Comparison of ENCODE assay signal across 12 cellular contexts in the genomic region with DNA sequence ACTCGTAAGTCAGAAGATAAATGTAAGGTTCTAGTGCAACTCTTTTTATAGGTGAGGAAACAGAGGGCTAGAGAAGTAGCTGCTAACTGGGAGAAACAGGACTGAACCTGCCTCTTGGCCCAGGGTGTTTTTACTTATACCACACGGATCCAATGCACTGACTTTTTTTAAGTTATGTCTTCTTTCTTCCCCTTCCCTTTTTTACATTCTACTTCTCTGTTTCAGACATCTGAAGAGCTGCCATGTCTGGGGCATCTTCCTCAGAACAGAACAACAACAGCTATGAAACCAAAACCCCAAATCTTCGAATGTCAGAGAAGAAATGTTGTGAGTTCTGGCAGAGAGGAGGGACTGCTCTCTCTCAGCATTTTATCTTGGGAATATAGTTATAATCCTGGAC. TPM values are rescaled to one million over a fixed set of nuclear protein-coding genes. Genes with fewer than 3 reads are reported as not detected.
DNase-seq lines count a peak whose midpoint lies in the region; ATAC-seq, FAIRE-seq and TF ChIP-seq lines count a peak whose summit lies in the region.
"Had no signal": no experiment of that assay in that cellular context is flagged by ENCODE, and none has a peak within 500 bp of the region (broad histone marks: within the 10 kb centered on the region; RNA-seq: fewer than 3 reads in every experiment).

No MANE protein-coding gene starts in this region.

- H3K9me3 ChIP-seq in heart left ventricle (no peaks in the 10 kb centered on the region), mucosa of stomach (ENCODE audit: control insufficient read depth, low read length) (no peaks in the 10 kb centered on the region), transverse colon (no peaks in the 10 kb centered on the region)
- H3K9me3 ChIP-seq: right lobe of liver, SJCRH30 had no signal

- TF ChIP-seq CTCF in heart left ventricle (IDR thresholded peaks at IDR 0.05) (no peak), transverse colon (IDR thresholded peaks at IDR 0.05) (no peak)

- no peaks in the 10 kb centered on the region for H3K9me3 Mint-ChIP-seq in activated T-helper 1 cell treated with anti-CD3 and anti-CD28 coated beads, Interleukin-12 subunit alpha, Interleukin-12 subunit beta, Interleukin-2, Interleukin-4 antibody, amounts not matched to agents 30 ng/mL and 10 ng/mL and 1 ng/mL, durations not matched to agents 14 hours and 24 hours and 36 hours
- H3K9me3 Mint-ChIP-seq: activated CD4-positive, alpha-beta memory T cell treated with anti-CD3 and anti-CD28 coated beads for 36 hours had no signal

- peaks cover 45% of the 10 kb centered on the region for H3K4me1 Mint-ChIP-seq in activated T-helper 1 cell treated with anti-CD3 and anti-CD28 coated beads, Interleukin-12 subunit alpha, Interleukin-12 subunit beta, Interleukin-2, Interleukin-4 antibody, amounts not matched to agents 30 ng/mL and 10 ng/mL and 1 ng/mL, durations not matched to agents 14 hours and 24 hours and 36 hours (ENCODE audit: low read depth)

- DNase-seq in heart left ventricle, result no peak
- no peak for DNase-seq in Right ventricle myocardium superior
- no peak for DNase-seq in activated T-helper 1 cell treated with anti-CD3 and anti-CD28 coated beads, Interleukin-12 subunit alpha, Interleukin-12 subunit beta, Interleukin-2, Interleukin-4 antibody, amounts not matched to agents 30 ng/mL and 10 ng/mL and 1 ng/mL, durations not matched to agents 14 hours and 24 hours and 36 hours (ENCODE audit: low spot score)
- no peak for DNase-seq in transverse colon
- no peak for DNase-seq in HTR-8/SVneo (ENCODE audit: insufficient read length, low spot score)
- DNase-seq: activated CD4-positive, alpha-beta memory T cell treated with anti-CD3 and anti-CD28 coated beads for 36 hours; right lobe of liver; SJCRH30 had no signal

- H3K4me3 Mint-ChIP-seq in activated T-helper 1 cell treated with anti-CD3 and anti-CD28 coated beads, Interleukin-12 subunit alpha, Interleukin-12 subunit beta, Interleukin-2, Interleukin-4 antibody, amounts not matched to agents 30 ng/mL and 10 ng/mL and 1 ng/mL, durations not matched to agents 14 hours and 24 hours and 36 hours, result peak overlapping the region; percentile 100

- no peak for TF ChIP-seq POLR2A in heart left ventricle (IDR thresholded peaks at IDR 0.05)
- TF ChIP-seq POLR2A in transverse colon (IDR thresholded peaks at IDR 0.05), result no peak

- in situ Hi-C loops in transverse colon (cut with MboI; ENCODE audit: low pct_ligation_motif_present in 1 of 4, low pct_unique_long_range_greater_than_20kb in 1 of 4, low sequenced_read_pairs in 3 of 4), result no loop called here

- H3K27ac Mint-ChIP-seq in activated T-helper 1 cell treated with anti-CD3 and anti-CD28 coated beads, Interleukin-12 subunit alpha, Interleukin-12 subunit beta, Interleukin-2, Interleukin-4 antibody, amounts not matched to agents 30 ng/mL and 10 ng/mL and 1 ng/mL, durations not matched to agents 14 hours and 24 hours and 36 hours, result no peak overlapping the region
- H3K27ac Mint-ChIP-seq: activated CD4-positive, alpha-beta memory T cell treated with anti-CD3 and anti-CD28 coated beads for 36 hours had no signal

- WGBS in heart left ventricle, 4 donors, result 54 to 62% (median 55%) methylated on average over 3 of the region's 3 CpGs
- 44 to 47% methylated on average over 3 of the region's 3 CpGs for WGBS in transverse colon (ENCODE audit: low coverage in 1 of 2), 2 donors

- peak overlapping the region in 11 of 12 donors; percentile 78 to 97 (median 93) for H3K27ac ChIP-seq in heart left ventricle
- H3K27ac ChIP-seq in transverse colon, result peak overlapping the region; percentile 92 to 96 (median 92)
- H3K27ac ChIP-seq: right lobe of liver, SJCRH30 had no signal

- peak overlapping the region in 7 of 12 donors; percentile 8 to 81 (median 61) for H3K4me3 ChIP-seq in heart left ventricle
- H3K4me3 ChIP-seq in mucosa of stomach (ENCODE audit: low read length), result no peak overlapping the region
- peak overlapping the region in 1 of 4 donors; percentile 66 for H3K4me3 ChIP-seq in transverse colon
- H3K4me3 ChIP-seq: right lobe of liver, SJCRH30 had no signal

- H3K9ac ChIP-seq in mucosa of stomach (ENCODE audit: low read length), result peak overlapping the region; percentile 0

- ATAC-seq in heart left ventricle (no peak), Right ventricle myocardium superior (ENCODE audit: poor library complexity) (no peak), HG03521 (IDR thresholded peaks at IDR 0.05; ENCODE audit: unreplicated experiment) (no peak), GM21619 (IDR thresholded peaks at IDR 0.05; ENCODE audit: unreplicated experiment) (no peak)
- ATAC-seq: right lobe of liver had no signal

- intact Hi-C loops in heart left ventricle (cut with DNase I), result loop anchor here in 1 of 10 donors (10.0 kb wide), 1 partner anchor 260 kb away; no protein-coding TSS in a partner anchor
- intact Hi-C loops in Right ventricle myocardium superior (cut with DNase I), result no loop called here
- intact Hi-C loops in activated T-helper 1 cell treated with anti-CD3 and anti-CD28 coated beads, Interleukin-12 subunit alpha, Interleukin-12 subunit beta, Interleukin-2, Interleukin-4 antibody, amounts not matched to agents 30 ng/mL and 10 ng/mL and 1 ng/mL, durations not matched to agents 14 hours and 24 hours and 36 hours (cut with micrococcal nuclease), result loop anchor here (5.0 to 10.0 kb wide), 4 partner anchors 283 to 698 kb away; a partner anchor contains a TSS
- intact Hi-C loops in transverse colon (cut with DNase I; ENCODE audit: low total_unique reads), result no loop called here

- peaks cover 8% of the 10 kb centered on the region for H3K36me3 Mint-ChIP-seq in activated T-helper 1 cell treated with anti-CD3 and anti-CD28 coated beads, Interleukin-12 subunit alpha, Interleukin-12 subunit beta, Interleukin-2, Interleukin-4 antibody, amounts not matched to agents 30 ng/mL and 10 ng/mL and 1 ng/mL, durations not matched to agents 14 hours and 24 hours and 36 hours (ENCODE audit: low read depth)
- H3K36me3 Mint-ChIP-seq: activated CD4-positive, alpha-beta memory T cell treated with anti-CD3 and anti-CD28 coated beads for 36 hours had no signal

- no peak for TF ChIP-seq EP300 in transverse colon (IDR thresholded peaks at IDR 0.05; ENCODE audit: low read depth)

- H3K4me1 ChIP-seq in heart left ventricle, result peaks cover 0 to 81% (median 34%) of the 10 kb centered on the region in 12 donors
- H3K4me1 ChIP-seq in mucosa of stomach (ENCODE audit: control insufficient read depth, insufficient read depth, low read length), result peaks cover 36% of the 10 kb centered on the region
- peaks cover 5 to 63% (median 32%) of the 10 kb centered on the region in 4 donors for H3K4me1 ChIP-seq in transverse colon
- H3K4me1 ChIP-seq: SJCRH30 had no signal

- FAIRE-seq in HTR-8/SVneo (lab: Jason Lieb, UNC), result no peak

- no peaks in the 10 kb centered on the region for H3K27me3 ChIP-seq in heart left ventricle
- no peaks in the 10 kb centered on the region for H3K27me3 ChIP-seq in mucosa of stomach (ENCODE audit: control insufficient read depth, insufficient read depth, low read length)
- no peaks in the 10 kb centered on the region for H3K27me3 ChIP-seq in transverse colon
- H3K27me3 ChIP-seq: right lobe of liver, SJCRH30 had no signal

- H3K36me3 ChIP-seq in heart left ventricle (peaks cover 0 to 7% (median under 1%) of the 10 kb centered on the region in 9 donors), mucosa of stomach (ENCODE audit: control insufficient read depth, insufficient read depth, low read length) (no peaks in the 10 kb centered on the region), transverse colon (peaks cover 0 to 6% (median 3%) of the 10 kb centered on the region in 4 donors)
- H3K36me3 ChIP-seq: right lobe of liver, SJCRH30 had no signal

- peaks cover 5% of the 10 kb centered on the region for H3K27me3 Mint-ChIP-seq in activated T-helper 1 cell treated with anti-CD3 and anti-CD28 coated beads, Interleukin-12 subunit alpha, Interleukin-12 subunit beta, Interleukin-2, Interleukin-4 antibody, amounts not matched to agents 30 ng/mL and 10 ng/mL and 1 ng/mL, durations not matched to agents 14 hours and 24 hours and 36 hours (ENCODE audit: insufficient read depth)
- H3K27me3 Mint-ChIP-seq: activated CD4-positive, alpha-beta memory T cell treated with anti-CD3 and anti-CD28 coated beads for 36 hours had no signal

RNA-seq across cellular contexts. Expression of a gene that starts 1.4 kb away (rescaled TPM):
- 100 to 1,000 TPM in 3 of 9 donors, 10 to 100 TPM in 6; 34.2 to 130 (median 64.0) TPM for total RNA-seq in heart left ventricle
- polyA plus RNA-seq in heart left ventricle, result 10 to 100 TPM; 16.0 to 45.7 TPM
- 77.9 TPM for total RNA-seq in Right ventricle myocardium superior
- total RNA-seq in activated T-helper 1 cell treated with anti-CD3 and anti-CD28 coated beads, Interleukin-12 subunit alpha, Interleukin-12 subunit beta, Interleukin-2, Interleukin-4 antibody, amounts not matched to agents 30 ng/mL and 10 ng/mL and 1 ng/mL, durations not matched to agents 14 hours and 24 hours and 36 hours, result 2.9 and 4.4 TPM in 2 replicates
- 100 to 1,000 TPM in 1 of 4 donors, 10 to 100 TPM in 3; 84.2 to 155 (median 91.1) TPM for total RNA-seq in transverse colon

RNA-seq across cellular contexts. Expression of a gene that starts 3.5 kb away (rescaled TPM):
- total RNA-seq in heart left ventricle (1 to 10 TPM; 3.9 to 7.4 (median 6.1) TPM), Right ventricle myocardium superior (4.0 TPM), transverse colon (10 to 100 TPM in 2 of 4 donors, 1 to 10 TPM in 2; 9.0 to 17.5 (median 12.0) TPM)
- polyA plus RNA-seq in heart left ventricle, result 1 to 10 TPM; 1.9 to 4.5 TPM
- total RNA-seq in activated T-helper 1 cell treated with anti-CD3 and anti-CD28 coated beads, Interleukin-12 subunit alpha, Interleukin-12 subunit beta, Interleukin-2, Interleukin-4 antibody, amounts not matched to agents 30 ng/mL and 10 ng/mL and 1 ng/mL, durations not matched to agents 14 hours and 24 hours and 36 hours, result 8.4 and 8.7 TPM in 2 replicates

RNA-seq across cellular contexts. Expression of a gene that starts 21.9 kb away (rescaled TPM):
- total RNA-seq in heart left ventricle (1 to 10 TPM in 3 of 9 donors, under 1 TPM in 6; 0.42 to 3.3 (median 0.85) TPM), Right ventricle myocardium superior (0.81 TPM), transverse colon (10 to 100 TPM; 25.7 to 41.2 (median 29.2) TPM)
- under 1 TPM; 0.08 to 0.28 TPM for polyA plus RNA-seq in heart left ventricle
- not detected in 2 replicates for total RNA-seq in activated T-helper 1 cell treated with anti-CD3 and anti-CD28 coated beads, Interleukin-12 subunit alpha, Interleukin-12 subunit beta, Interleukin-2, Interleukin-4 antibody, amounts not matched to agents 30 ng/mL and 10 ng/mL and 1 ng/mL, durations not matched to agents 14 hours and 24 hours and 36 hours
- total RNA-seq: activated CD4-positive, alpha-beta memory T cell treated with anti-CD3 and anti-CD28 coated beads for 36 hours; SJCRH30 had no signal

RNA-seq across cellular contexts. Expression of a gene that starts 34.2 kb away (rescaled TPM):
- 1 to 10 TPM in 2 of 9 donors, under 1 TPM in 1, not detected in 6; 0.20 to 3.3 (median 1.3) TPM for total RNA-seq in heart left ventricle
- polyA plus RNA-seq in heart left ventricle, result not detected
- 0.46 TPM for total RNA-seq in Right ventricle myocardium superior
- 2.3 TPM in 2 replicates for total RNA-seq in activated T-helper 1 cell treated with anti-CD3 and anti-CD28 coated beads, Interleukin-12 subunit alpha, Interleukin-12 subunit beta, Interleukin-2, Interleukin-4 antibody, amounts not matched to agents 30 ng/mL and 10 ng/mL and 1 ng/mL, durations not matched to agents 14 hours and 24 hours and 36 hours
- total RNA-seq in transverse colon, result 10 to 100 TPM in 1 of 4 donors, 1 to 10 TPM in 2, not detected in 1; 3.7 to 16.8 (median 9.8) TPM
- total RNA-seq: kidney epithelial cell, SJCRH30 had no signal

RNA-seq across cellular contexts. Expression of a gene that starts 49.6 kb away (rescaled TPM):
- total RNA-seq in heart left ventricle (not detected), Right ventricle myocardium superior (0.08 TPM), transverse colon (1 to 10 TPM in 3 of 4 donors, not detected in 1; 2.2 to 4.4 (median 2.5) TPM)
- polyA plus RNA-seq in heart left ventricle, result under 1 TPM in 1 of 2 donors, not detected in 1; 0.03 TPM
- total RNA-seq in activated T-helper 1 cell treated with anti-CD3 and anti-CD28 coated beads, Interleukin-12 subunit alpha, Interleukin-12 subunit beta, Interleukin-2, Interleukin-4 antibody, amounts not matched to agents 30 ng/mL and 10 ng/mL and 1 ng/mL, durations not matched to agents 14 hours and 24 hours and 36 hours, result not detected in 2 replicates
- total RNA-seq: activated CD4-positive, alpha-beta memory T cell treated with anti-CD3 and anti-CD28 coated beads for 36 hours; kidney epithelial cell had no signal

Comparison
In these comparisons a context has a peak if more than half of its experiments do, and no peak if none do; other contexts are left out.
1. RNA of a gene that starts 21.9 kb away (total RNA-seq): 25.7 to 41.2 TPM in transverse colon; 0.42 to 3.3 TPM in heart left ventricle, 0.81 TPM in Right ventricle myocardium superior (single experiment) and not detected in activated T-helper 1 cell treated with anti-CD3 and anti-CD28 coated beads, Interleukin-12 subunit alpha, Interleukin-12 subunit beta, Interleukin-2, Interleukin-4 antibody, amounts not matched to agents 30 ng/mL and 10 ng/mL and 1 ng/mL, durations not matched to agents 14 hours and 24 hours and 36 hours; every median in the first group is over 4 times any median in the second.